ENCODE assay signal across 8 cellular contexts in genomic region chr1:29122987-29123870, GRCh38. TPM values are rescaled to one million over a fixed set of nuclear protein-coding genes. Genes with fewer than 3 reads are reported as not detected.
DNase-seq lines count a peak whose midpoint lies in the region; ATAC-seq lines count a peak whose summit lies in the region.

No MANE protein-coding gene starts in this region.

- H3K9me3 Mint-ChIP-seq in effector memory CD8-positive, alpha-beta T cell = no peaks in the 10 kb centered on the region

- H3K9me3 ChIP-seq in T-helper 17 cell (ENCODE audit: control insufficient read depth, low read length, poor library complexity, severe bottlenecking) (no peaks in the 10 kb centered on the region), muscle layer of duodenum (ENCODE audit: control insufficient read depth in 1 of 2, low read length in 2 of 2) (no peaks in the 10 kb centered on the region)

- H3K27me3 Mint-ChIP-seq in T-helper 17 cell = peaks cover 11% of the 10 kb centered on the region
- peaks cover 12 to 25% of the 10 kb centered on the region in 2 donors for H3K27me3 Mint-ChIP-seq in effector memory CD8-positive, alpha-beta T cell

- peaks cover 6% of the 10 kb centered on the region for H3K36me3 Mint-ChIP-seq in T-helper 17 cell (ENCODE audit: low read depth)
- H3K36me3 Mint-ChIP-seq in effector memory CD8-positive, alpha-beta T cell (ENCODE audit: insufficient read depth) = peaks cover 24% of the 10 kb centered on the region

- H3K4me3 ChIP-seq in muscle layer of duodenum (ENCODE audit: low read depth in 1 of 2, low read length in 2 of 2) = peak overlapping the region; percentile 23 to 75

- no peaks in the 10 kb centered on the region for H3K27me3 ChIP-seq in muscle layer of duodenum (ENCODE audit: low read depth, low read length)

- H3K27ac ChIP-seq in muscle layer of duodenum (ENCODE audit: low read length) = peak overlapping the region; percentile 45

- H3K4me1 Mint-ChIP-seq in T-helper 17 cell = peaks cover 11% of the 10 kb centered on the region
- H3K4me1 Mint-ChIP-seq in effector memory CD8-positive, alpha-beta T cell (ENCODE audit: low read depth in 2 of 2) = peaks cover 12 to 14% of the 10 kb centered on the region in 2 donors

- H3K4me3 Mint-ChIP-seq in T-helper 17 cell = peak overlapping the region; percentile 85
- peak overlapping the region; percentile 77 to 78 for H3K4me3 Mint-ChIP-seq in effector memory CD8-positive, alpha-beta T cell

- H3K27ac Mint-ChIP-seq in T-helper 17 cell = no peak overlapping the region
- H3K27ac Mint-ChIP-seq in effector memory CD8-positive, alpha-beta T cell = no peak overlapping the region

- peaks cover 0 to 20% of the 10 kb centered on the region in 2 donors for H3K4me1 ChIP-seq in muscle layer of duodenum (ENCODE audit: control insufficient read depth in 1 of 2, insufficient read depth in 2 of 2, low read length in 2 of 2)

- no peaks in the 10 kb centered on the region for H3K36me3 ChIP-seq in muscle layer of duodenum (ENCODE audit: control insufficient read depth in 1 of 2, insufficient read depth in 2 of 2, low read length in 2 of 2)

- peak; percentile 49 for DNase-seq in EL
- peak in 1 of 3 donors; percentile 12 for DNase-seq in T-helper 17 cell
- peak; percentile 10 to 22 (median 17) for DNase-seq in effector memory CD8-positive, alpha-beta T cell
- DNase-seq in NCI-H2196 treated with DMSO at 0.1 percent for 48 hours (lab: John Stamatoyannopoulos, UW; ENCODE audit: unreplicated experiment) = no peak
- no peak for DNase-seq in NCI-H1694 treated with DMSO at 0.1 percent for 48 hours (lab: John Stamatoyannopoulos, UW)
- no peak for DNase-seq in ureter (ENCODE audit: low spot score)

- ATAC-seq in T-helper 17 cell (no peak), HG03520 (IDR thresholded peaks at IDR 0.05; ENCODE audit: unreplicated experiment) (no peak)
- ATAC-seq in effector memory CD8-positive, alpha-beta T cell (replicated peaks) = no peak

RNA-seq across cellular contexts. Expression of gene TMEM200B, which starts 0.5 kb away (rescaled TPM):
- not detected for total RNA-seq in T-helper 17 cell
- total RNA-seq in ureter = 16.4 TPM

RNA-seq across cellular contexts. Expression of gene SRSF4, which starts 58.5 kb away (rescaled TPM):
- total RNA-seq in T-helper 17 cell = 100 to 1,000 TPM in 1 of 2 donors, 10 to 100 TPM in 1; 88.8 to 103 TPM
- 96.0 TPM for total RNA-seq in ureter

Comparison
In these comparisons a context has a peak if more than half of its experiments do, and no peak if none do; other contexts are left out.
1. DNase-seq: peak in EL (single experiment) and effector memory CD8-positive, alpha-beta T cell (3 of 3); none in NCI-H2196 treated with DMSO at 0.1 percent for 48 hours (single experiment), NCI-H1694 treated with DMSO at 0.1 percent for 48 hours (single experiment) and ureter (single experiment).
2. RNA of gene TMEM200B, which starts 0.5 kb away (total RNA-seq): 16.4 TPM in ureter (single experiment); not detected in T-helper 17 cell; every median in the first group is over 10 times any median in the second.